ENCODE assay signal across 15 cellular contexts in genomic region chr17:77592503-77592902, GRCh38.
"Had no signal": no experiment of that assay in that cellular context is flagged by ENCODE, and none has a peak within 500 bp of the region (broad histone marks: within the 10 kb centered on the region; RNA-seq: fewer than 3 reads in every experiment).

No MANE protein-coding gene starts in this region.

- H3K27me3 ChIP-seq: esophagus muscularis mucosa, gastroesophageal sphincter, tibial nerve had no signal

- ATAC-seq: activated CD8-positive, alpha-beta T cell treated with anti-CD3 and anti-CD28 coated beads, Interleukin-2, amount 10 ng/mL, durations not matched to agents 7 days and 5 days; gastroesophageal sphincter; heart left ventricle; left ventricle myocardium superior had no signal

- DNase-seq: activated B cell treated with CpG ODN at 0.5 μM for 24 hours; activated CD4-positive, alpha-beta T cell treated with anti-CD3 and anti-CD28 coated beads for 48 hours; activated CD8-positive, alpha-beta T cell treated with anti-CD3 and anti-CD28 coated beads, Interleukin-2, amount 10 ng/mL, durations not matched to agents 7 days and 5 days; cerebellar nuclear complex; effector CD4-positive, alpha-beta T cell; left ventricle myocardium superior; naive B cell had no signal

- H3K4me3 Mint-ChIP-seq: activated B cell treated with CpG ODN at 0.5 μM for 24 hours; activated CD8-positive, alpha-beta T cell treated with anti-CD3 and anti-CD28 coated beads, Interleukin-2, amount 10 ng/mL, durations not matched to agents 7 days and 5 days; activated naive CD4-positive, alpha-beta T cell treated with anti-CD3 and anti-CD28 coated beads, Interleukin-2, amount 50 U/mL, for 24 hours; activated T-cell treated with anti-CD3 and anti-CD28 coated beads, Interleukin-2, amount 50 U/mL, for 24 hours; naive B cell; neural crest cell; stimulated activated naive CD8-positive, alpha-beta T cell treated with anti-CD3 and anti-CD28 coated beads, Interleukin-15, Interleukin-2, amounts not matched to agents 100 ng/mL and 50 ng/mL, for 24 hours had no signal

- H3K27me3 Mint-ChIP-seq: activated naive CD4-positive, alpha-beta T cell treated with anti-CD3 and anti-CD28 coated beads, Interleukin-2, amount 50 U/mL, for 24 hours had no signal

- H3K9me3 ChIP-seq: gastroesophageal sphincter had no signal

- H3K27ac Mint-ChIP-seq: activated B cell treated with CpG ODN at 0.5 μM for 24 hours; activated naive CD4-positive, alpha-beta T cell treated with anti-CD3 and anti-CD28 coated beads, Interleukin-2, amount 50 U/mL, for 24 hours; activated T-cell treated with anti-CD3 and anti-CD28 coated beads, Interleukin-2, amount 50 U/mL, for 24 hours; naive B cell; stimulated activated naive CD8-positive, alpha-beta T cell treated with anti-CD3 and anti-CD28 coated beads, Interleukin-15, Interleukin-2, amounts not matched to agents 100 ng/mL and 50 ng/mL, for 24 hours had no signal

- H3K9me3 Mint-ChIP-seq: activated naive CD4-positive, alpha-beta T cell treated with anti-CD3 and anti-CD28 coated beads, Interleukin-2, amount 50 U/mL, for 24 hours had no signal

- H3K27ac ChIP-seq: esophagus muscularis mucosa, gastroesophageal sphincter, heart left ventricle, tibial nerve had no signal

- H3K4me1 Mint-ChIP-seq: activated B cell treated with CpG ODN at 0.5 μM for 24 hours, naive B cell had no signal

- H3K4me3 ChIP-seq: esophagus muscularis mucosa, gastroesophageal sphincter, heart left ventricle, tibial nerve had no signal

- H3K36me3 ChIP-seq: esophagus muscularis mucosa, gastroesophageal sphincter, heart left ventricle, tibial nerve had no signal

- H3K4me1 ChIP-seq: esophagus muscularis mucosa, gastroesophageal sphincter, heart left ventricle had no signal
